Comparison of ENCODE assay signal across 14 cellular contexts in genomic region chr9:130029223-130029583, GRCh38. TPM values are rescaled to one million over a fixed set of nuclear protein-coding genes. Genes with fewer than 3 reads are reported as not detected.
DNase-seq lines count a peak whose midpoint lies in the region; ATAC-seq and TF ChIP-seq lines count a peak whose summit lies in the region.
"Had no signal": no experiment of that assay in that cellular context is flagged by ENCODE, and none has a peak within 500 bp of the region (broad histone marks: within the 10 kb centered on the region; RNA-seq: fewer than 3 reads in every experiment).

No MANE protein-coding gene starts in this region.

- ATAC-seq in HG02678 (IDR thresholded peaks at IDR 0.05; ENCODE audit: unreplicated experiment) (peak; percentile 37), natural killer cell (no peak)
- ATAC-seq: HCT116, upper lobe of right lung had no signal

- DNase-seq in GM12864 (ENCODE audit: low read depth) (no peak), natural killer cell (no peak), CD1c-positive myeloid dendritic cell (ENCODE audit: extremely low spot score) (no peak), NCI-H510A (lab: John Stamatoyannopoulos, UW) (no peak), NCI-H446 (lab: John Stamatoyannopoulos, UW) (no peak), substantia nigra (lab: John Stamatoyannopoulos, UW) (no peak)
- peak; percentile 33 for DNase-seq in activated naive CD4-positive, alpha-beta T cell treated with anti-CD3 and anti-CD28 coated beads, Interleukin-2, amount 10 ng/mL, durations not matched to agents 7 days and 5 days
- DNase-seq: amygdala, DMS 273 treated with DMSO at 0.1 percent for 48 hours, NCI-H1436, T1000, upper lobe of right lung had no signal

- no peaks in the 10 kb centered on the region for H3K27me3 Mint-ChIP-seq in activated naive CD4-positive, alpha-beta T cell treated with anti-CD3 and anti-CD28 coated beads, Interleukin-2, amount 10 ng/mL, durations not matched to agents 7 days and 5 days
- no peaks in the 10 kb centered on the region for H3K27me3 Mint-ChIP-seq in natural killer cell (ENCODE audit: low read depth in 2 of 2)

- peaks cover 8% of the 10 kb centered on the region for H3K9me3 Mint-ChIP-seq in activated naive CD4-positive, alpha-beta T cell treated with anti-CD3 and anti-CD28 coated beads, Interleukin-2, amount 10 ng/mL, durations not matched to agents 7 days and 5 days
- no peaks in the 10 kb centered on the region for H3K9me3 Mint-ChIP-seq in natural killer cell

- peaks cover 53% of the 10 kb centered on the region for H3K36me3 Mint-ChIP-seq in activated naive CD4-positive, alpha-beta T cell treated with anti-CD3 and anti-CD28 coated beads, Interleukin-2, amount 10 ng/mL, durations not matched to agents 7 days and 5 days
- no peaks in the 10 kb centered on the region for H3K36me3 Mint-ChIP-seq in natural killer cell

- no peak overlapping the region for H3K27ac ChIP-seq in substantia nigra (ENCODE audit: low read depth, low read length, poor library complexity, severe bottlenecking)
- H3K27ac ChIP-seq: upper lobe of right lung had no signal

- CTCF ChIA-PET in activated naive CD4-positive, alpha-beta T cell treated with anti-CD3 and anti-CD28 coated beads, Interleukin-2, amount 10 ng/mL, durations not matched to agents 7 days and 5 days (lab: Charles Lee): interaction anchor here (0.6 to 2.1 kb wide), 6 partner anchors 20 to 192 kb away, joined by 3 to 7 read pairs (median 4); no protein-coding TSS in a partner anchor

- H3K27ac Mint-ChIP-seq in activated naive CD4-positive, alpha-beta T cell treated with anti-CD3 and anti-CD28 coated beads, Interleukin-2, amount 10 ng/mL, durations not matched to agents 7 days and 5 days: peak overlapping the region; percentile 71
- H3K27ac Mint-ChIP-seq in natural killer cell: peak overlapping the region; percentile 97 to 99

- H3K4me1 Mint-ChIP-seq in activated naive CD4-positive, alpha-beta T cell treated with anti-CD3 and anti-CD28 coated beads, Interleukin-2, amount 10 ng/mL, durations not matched to agents 7 days and 5 days: peaks cover 91% of the 10 kb centered on the region
- H3K4me1 Mint-ChIP-seq in natural killer cell: peaks cover 82 to 84% of the 10 kb centered on the region in 2 donors

- intact Hi-C loops in natural killer cell (cut with micrococcal nuclease): no loop called here

- H3K4me3 Mint-ChIP-seq in activated naive CD4-positive, alpha-beta T cell treated with anti-CD3 and anti-CD28 coated beads, Interleukin-2, amount 10 ng/mL, durations not matched to agents 7 days and 5 days: no peak overlapping the region
- peak overlapping the region; percentile 54 for H3K4me3 Mint-ChIP-seq in natural killer cell

- no peak for TF ChIP-seq CTCF in GM12864 (IDR thresholded peaks at IDR 0.05; ENCODE audit: low read depth, low read length, missing control alignments)
- no peak for TF ChIP-seq CTCF in natural killer cell (IDR thresholded peaks at IDR 0.05)

- peak overlapping the region; percentile 37; the same call in 1 of the 2 replicates for H3K4me3 ChIP-seq in GM12864 (ENCODE audit: low read depth, low read length)
- H3K4me3 ChIP-seq: upper lobe of right lung had no signal

RNA-seq across cellular contexts. Expression of gene FNBP1, which starts 13.8 kb away (rescaled TPM):
- 100 to 1,000 TPM; 177 to 209 (median 203) TPM for total RNA-seq in natural killer cell

RNA-seq across cellular contexts. Expression of gene GPR107, which starts 24.5 kb away (rescaled TPM):
- total RNA-seq in natural killer cell: 10 to 100 TPM; 32.9 to 49.5 (median 41.8) TPM
